ENCODE assay signal across 6 cellular contexts in genomic region chr7:154373951-154374350, GRCh38.
"Had no signal": no experiment of that assay in that cellular context is flagged by ENCODE, and none has a peak within 500 bp of the region (broad histone marks: within the 10 kb centered on the region; RNA-seq: fewer than 3 reads in every experiment).

No MANE protein-coding gene starts in this region.

- H3K4me1 ChIP-seq: HAP-1 had no signal

- H3K36me3 ChIP-seq: HAP-1 had no signal

- DNase-seq: H7, HFFc6, IMR-90 had no signal

- H3K9me3 ChIP-seq: HAP-1 had no signal

- H3K4me3 ChIP-seq: GM23338, HAP-1, K562 had no signal
